28 cellular contexts compared by ENCODE assay signal in genomic region chr19:17200408-17201079, GRCh38.
"Had no signal": no experiment of that assay in that cellular context is flagged by ENCODE, and none has a peak within 500 bp of the region (broad histone marks: within the 10 kb centered on the region; RNA-seq: fewer than 3 reads in every experiment).

No MANE protein-coding gene starts in this region.

- H3K79me2 ChIP-seq: hepatocyte had no signal

- H3K27ac Mint-ChIP-seq: activated CD4-positive, alpha-beta T cell treated with anti-CD3 and anti-CD28 coated beads, Interleukin-2, amount 10 ng/mL, durations not matched to agents 7 days and 5 days; activated CD8-positive, alpha-beta T cell treated with anti-CD3 and anti-CD28 coated beads for 36 hours; activated naive CD8-positive, alpha-beta T cell treated with anti-CD3 and anti-CD28 coated beads for 36 hours; activated T-cell treated with anti-CD3 and anti-CD28 coated beads, Interleukin-2, amount 50 U/mL, for 72 hours; mesothelial cell of epicardium; stimulated activated naive CD8-positive, alpha-beta T cell treated with anti-CD3 and anti-CD28 coated beads, Interleukin-15, Interleukin-2, amounts not matched to agents 100 ng/mL and 50 ng/mL, for 24 hours; T-helper 1 cell treated with Interleukin-12 subunit alpha and Interleukin-12 subunit beta and Interleukin-4 antibody, amounts not matched to agents 30 μg/mL and 1 μg/mL, for 36 hours had no signal

- H3K4me3 Mint-ChIP-seq: activated CD4-positive, alpha-beta T cell treated with anti-CD3 and anti-CD28 coated beads, Interleukin-2, amount 10 ng/mL, durations not matched to agents 7 days and 5 days; activated CD8-positive, alpha-beta T cell treated with anti-CD3 and anti-CD28 coated beads for 36 hours; activated naive CD8-positive, alpha-beta T cell treated with anti-CD3 and anti-CD28 coated beads for 36 hours; activated T-cell treated with anti-CD3 and anti-CD28 coated beads, Interleukin-2, amount 50 U/mL, for 72 hours; mesothelial cell of epicardium; naive B cell; stimulated activated naive CD8-positive, alpha-beta T cell treated with anti-CD3 and anti-CD28 coated beads, Interleukin-15, Interleukin-2, amounts not matched to agents 100 ng/mL and 50 ng/mL, for 24 hours; T-helper 1 cell treated with Interleukin-12 subunit alpha and Interleukin-12 subunit beta and Interleukin-4 antibody, amounts not matched to agents 30 μg/mL and 1 μg/mL, for 36 hours had no signal

- ATAC-seq: activated CD4-positive, CD25-positive, alpha-beta regulatory T cell treated with anti-CD3 and anti-CD28 coated beads, Interleukin-2, amount 50 U/mL, for 24 hours; activated CD8-positive, alpha-beta T cell treated with anti-CD3 and anti-CD28 coated beads for 36 hours; activated T-cell treated with anti-CD3 and anti-CD28 coated beads, Interleukin-2, amount 50 U/mL, for 72 hours; body of pancreas; gastroesophageal sphincter; pancreas had no signal

- FAIRE-seq: pancreas, TTC549 had no signal

- H3K9me3 Mint-ChIP-seq: activated CD4-positive, alpha-beta T cell treated with anti-CD3 and anti-CD28 coated beads, Interleukin-2, amount 10 ng/mL, durations not matched to agents 7 days and 5 days; activated CD8-positive, alpha-beta T cell treated with anti-CD3 and anti-CD28 coated beads for 36 hours; activated naive CD8-positive, alpha-beta T cell treated with anti-CD3 and anti-CD28 coated beads for 36 hours; activated T-cell treated with anti-CD3 and anti-CD28 coated beads, Interleukin-2, amount 50 U/mL, for 72 hours; mesothelial cell of epicardium; naive B cell; stimulated activated naive CD8-positive, alpha-beta T cell treated with anti-CD3 and anti-CD28 coated beads, Interleukin-15, Interleukin-2, amounts not matched to agents 100 ng/mL and 50 ng/mL, for 24 hours; T-helper 1 cell treated with Interleukin-12 subunit alpha and Interleukin-12 subunit beta and Interleukin-4 antibody, amounts not matched to agents 30 μg/mL and 1 μg/mL, for 36 hours had no signal

- H3K27me3 Mint-ChIP-seq: activated CD4-positive, alpha-beta T cell treated with anti-CD3 and anti-CD28 coated beads, Interleukin-2, amount 10 ng/mL, durations not matched to agents 7 days and 5 days; activated CD8-positive, alpha-beta T cell treated with anti-CD3 and anti-CD28 coated beads for 36 hours; activated naive CD8-positive, alpha-beta T cell treated with anti-CD3 and anti-CD28 coated beads for 36 hours; naive B cell; stimulated activated naive CD8-positive, alpha-beta T cell treated with anti-CD3 and anti-CD28 coated beads, Interleukin-15, Interleukin-2, amounts not matched to agents 100 ng/mL and 50 ng/mL, for 24 hours had no signal

- H3K27me3 ChIP-seq: adrenal gland, body of pancreas, colonic mucosa, dorsolateral prefrontal cortex, gastroesophageal sphincter, hepatocyte, pancreas, upper lobe of left lung, vagina had no signal

- DNase-seq: activated CD4-positive, alpha-beta T cell treated with anti-CD3 and anti-CD28 coated beads, Interleukin-2, amount 10 ng/mL, durations not matched to agents 7 days and 5 days; activated CD8-positive, alpha-beta T cell treated with anti-CD3 and anti-CD28 coated beads for 36 hours; activated naive CD4-positive, alpha-beta T cell; activated naive CD8-positive, alpha-beta T cell treated with anti-CD3 and anti-CD28 coated beads for 36 hours; activated T-cell treated with anti-CD3 and anti-CD28 coated beads, Interleukin-2, amount 50 U/mL, for 72 hours; adrenal gland; aorta; body of pancreas; cerebellar nuclear complex; colonic mucosa; dorsolateral prefrontal cortex; islet precursor cell; naive B cell; pancreas; retina; T-helper 9 cell; upper lobe of left lung had no signal

- H3K27ac ChIP-seq: adrenal gland, body of pancreas, colonic mucosa, dorsolateral prefrontal cortex, gastroesophageal sphincter, hepatocyte, pancreas, prostate gland, thoracic aorta, upper lobe of left lung, vagina, VCaP had no signal

- H3K4me2 ChIP-seq: hepatocyte had no signal

- H3K4me1 ChIP-seq: adrenal gland, body of pancreas, colonic mucosa, gastroesophageal sphincter, pancreas, prostate gland, upper lobe of left lung, vagina had no signal

- H2AFZ ChIP-seq: hepatocyte had no signal

- H3K4me1 Mint-ChIP-seq: activated naive CD8-positive, alpha-beta T cell treated with anti-CD3 and anti-CD28 coated beads for 36 hours; mesothelial cell of epicardium had no signal

- H3K4me3 ChIP-seq: adrenal gland, body of pancreas, colonic mucosa, dorsolateral prefrontal cortex, gastroesophageal sphincter, hepatocyte, pancreas, prostate gland, thoracic aorta, upper lobe of left lung, vagina had no signal

- H3K9me3 ChIP-seq: adrenal gland, body of pancreas, colonic mucosa, gastroesophageal sphincter, pancreas, prostate gland, thoracic aorta, upper lobe of left lung, vagina had no signal
